Comparison of ENCODE assay signal across 8 cellular contexts in the genomic region with DNA sequence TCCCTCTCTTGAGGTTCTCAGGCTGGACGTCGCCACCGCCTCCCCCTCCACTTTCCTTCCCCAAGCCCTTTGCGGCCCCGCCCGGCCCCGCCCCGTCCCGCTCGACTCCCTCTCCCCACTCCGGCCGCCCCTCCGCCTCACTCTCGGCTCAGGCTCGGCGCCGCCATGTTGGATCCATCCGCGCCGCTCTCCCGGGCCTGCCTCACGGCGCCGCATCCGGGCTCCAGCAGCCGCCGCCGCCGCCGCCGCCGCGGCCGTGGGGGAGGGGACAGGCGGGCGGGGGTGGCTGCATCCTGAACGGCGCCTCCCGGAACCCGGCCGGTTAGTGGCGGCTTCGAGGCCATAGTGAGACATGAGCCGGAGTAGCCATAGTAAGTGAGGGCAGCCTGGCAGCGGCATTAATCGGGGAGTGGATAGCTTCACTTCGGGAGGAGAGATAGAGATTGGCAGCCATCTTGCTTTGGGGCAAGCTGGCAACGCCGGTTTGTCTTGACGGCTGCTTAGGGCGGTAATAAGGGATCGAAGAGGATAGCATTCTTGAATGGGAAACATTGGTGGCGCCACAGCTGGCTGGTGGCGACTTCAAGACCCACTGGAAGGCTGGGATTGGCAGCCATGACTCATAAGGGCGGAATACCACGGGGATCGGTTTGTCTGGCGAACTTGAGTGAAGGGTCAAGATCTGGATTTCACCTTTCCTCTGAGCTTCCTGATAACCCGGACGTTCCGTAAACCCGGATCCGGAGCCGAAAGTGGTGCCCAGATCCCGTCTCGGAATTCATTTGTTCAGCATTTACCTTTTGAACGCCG. TPM values are rescaled to one million over a fixed set of nuclear protein-coding genes. Genes with fewer than 3 reads are reported as not detected.
DNase-seq lines count a peak whose midpoint lies in the region; TF ChIP-seq lines count a peak whose summit lies in the region.

A gene with protein sequence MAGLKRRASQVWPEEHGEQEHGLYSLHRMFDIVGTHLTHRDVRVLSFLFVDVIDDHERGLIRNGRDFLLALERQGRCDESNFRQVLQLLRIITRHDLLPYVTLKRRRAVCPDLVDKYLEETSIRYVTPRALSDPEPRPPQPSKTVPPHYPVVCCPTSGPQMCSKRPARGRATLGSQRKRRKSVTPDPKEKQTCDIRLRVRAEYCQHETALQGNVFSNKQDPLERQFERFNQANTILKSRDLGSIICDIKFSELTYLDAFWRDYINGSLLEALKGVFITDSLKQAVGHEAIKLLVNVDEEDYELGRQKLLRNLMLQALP (minus strand): TSS at position 258 of the 810 bp plus-strand sequence. CDS start 8,205 bp downstream, outside the sequence.

- H3K9me3 ChIP-seq in H9 (ENCODE audit: control insufficient read depth, low read depth, low read length), result no peaks in the 10 kb centered on the region
- H3K9me3 ChIP-seq in MG63, result no peaks in the 10 kb centered on the region
- no peaks in the 10 kb centered on the region for H3K9me3 ChIP-seq in stomach smooth muscle (ENCODE audit: control insufficient read depth in 2 of 2, low read length in 2 of 2)

- H3K27ac ChIP-seq in H9 (ENCODE audit: insufficient read length, low read depth, low read length) (peak within 1 kb of the TSS; percentile 92), stomach smooth muscle (ENCODE audit: low read length) (peak within 1 kb of the TSS; percentile 93)

- WGBS in H9 (ENCODE audit: extremely low coverage, insufficient read length, low lambda C conversion rate), result no CpG with 5 or more reads among the region's 68 CpGs

- H3K4me3 Mint-ChIP-seq in H9, result no peak within 1 kb of the TSS; a peak in 1 of 5 replicates
- H3K4me3 Mint-ChIP-seq in neural crest cell, result no peak within 1 kb of the TSS

- in situ Hi-C loops in G401 (cut with HindIII; ENCODE audit: low sequenced_read_pairs), result no loop called here

- peak within 1 kb of the TSS; percentile 70 for H2AFZ ChIP-seq in H9 (ENCODE audit: low read length)

- H3K4me1 ChIP-seq in H9 (ENCODE audit: insufficient read depth, low read length) (no peaks in the 10 kb centered on the region), stomach smooth muscle (ENCODE audit: control insufficient read depth, insufficient read depth, low read length) (peaks cover 12% of the 10 kb centered on the region)

- DNase-seq in G401 (ENCODE audit: low spot score) (peak; percentile 97), H9 (peak; percentile 96), MG63 (peak; percentile 97), SHP77 treated with DMSO at 0.1 percent for 48 hours (lab: John Stamatoyannopoulos, UW) (peak; percentile 99), fibroblast of the conjunctiva (ENCODE audit: low read depth) (peak; percentile 95), neural crest cell (ENCODE audit: low read depth, low spot score) (peak; percentile 84)
- DNase-seq in activated effector memory CD4-positive, alpha-beta T cell treated with anti-CD3 and anti-CD28 coated beads, Interleukin-2, amount 50 U/mL, for 16 hours, result peak; percentile 97

- H3K23me2 ChIP-seq in H9 (ENCODE audit: insufficient read length, low read depth, low read length, poor library complexity, severe bottlenecking), result peaks cover 13% of the 10 kb centered on the region

- H2BK120ac ChIP-seq in H9 (ENCODE audit: low read depth, low read length, poor library complexity, severe bottlenecking), result no peak within 1 kb of the TSS

- H2BK12ac ChIP-seq in H9 (ENCODE audit: insufficient read length, low read depth, low read length), result no peak within 1 kb of the TSS

- H3K4ac ChIP-seq in H9 (ENCODE audit: low read depth, low read length), result no peak within 1 kb of the TSS

- H3K14ac ChIP-seq in H9 (ENCODE audit: insufficient read depth, low read length), result peak within 1 kb of the TSS; percentile 86

- H3K9me3 Mint-ChIP-seq in H9 (no peaks in the 10 kb centered on the region; a peak in 1 of 5 replicates), neural crest cell (no peaks in the 10 kb centered on the region)

- H4K5ac ChIP-seq in H9 (ENCODE audit: insufficient read length, low read depth, low read length), result no peak within 1 kb of the TSS

- no peak within 1 kb of the TSS for H4K8ac ChIP-seq in H9 (replicated peaks; ENCODE audit: insufficient read length, low read depth, low read length)

- peaks cover 8% of the 10 kb centered on the region for H3K79me1 ChIP-seq in H9 (ENCODE audit: insufficient read depth, low read depth, low read length, poor library complexity, severe bottlenecking)

- H3K36me3 ChIP-seq in MG63, result peaks cover 38% of the 10 kb centered on the region
- peaks cover 17% of the 10 kb centered on the region in 2 donors for H3K36me3 ChIP-seq in stomach smooth muscle (ENCODE audit: control insufficient read depth in 2 of 2, insufficient read depth in 2 of 2, low read length in 2 of 2)

- H3K4me1 Mint-ChIP-seq in H9 (peaks cover 18 to 19% of the 10 kb centered on the region in 2 experiments), neural crest cell (peaks cover 23% of the 10 kb centered on the region)

- H3K4me2 ChIP-seq in H9 (ENCODE audit: insufficient read depth, insufficient read length, low read length), result peak within 1 kb of the TSS; percentile 99

- H3K9ac ChIP-seq in H9 (ENCODE audit: extremely low read depth, insufficient read length, low read length) (peak within 1 kb of the TSS; percentile 86), stomach smooth muscle (ENCODE audit: low read length in 2 of 2) (peak within 1 kb of the TSS; percentile 89 to 98)

- H3K36me3 Mint-ChIP-seq in H9 (ENCODE audit: insufficient read depth in 1 of 3, low read depth in 3 of 3) (peaks cover 3 to 28% (median 24%) of the 10 kb centered on the region in 3 experiments; a peak in 5 of 7 replicates), neural crest cell (ENCODE audit: low read depth) (peaks cover 4% of the 10 kb centered on the region)

- H3K4me3 ChIP-seq in MG63 (peak within 1 kb of the TSS; percentile 70), stomach smooth muscle (ENCODE audit: low read length in 2 of 2) (peak within 1 kb of the TSS; percentile 89 to 99)

- H3K79me2 ChIP-seq in H9 (ENCODE audit: insufficient read depth, low read length), result peaks cover 6% of the 10 kb centered on the region; the same call in 1 of the 2 replicates

- H3K27me3 ChIP-seq in H9 (ENCODE audit: insufficient read depth, low read length) (no peaks in the 10 kb centered on the region), MG63 (no peaks in the 10 kb centered on the region), stomach smooth muscle (ENCODE audit: control insufficient read depth in 1 of 2, insufficient read depth in 2 of 2, low read length in 2 of 2) (no peaks in the 10 kb centered on the region)

- H3K23ac ChIP-seq in H9 (ENCODE audit: insufficient read length, low read depth, low read length), result no peak within 1 kb of the TSS

- H3K27me3 Mint-ChIP-seq in H9 (ENCODE audit: low read depth), result no peaks in the 10 kb centered on the region
- H3K27me3 Mint-ChIP-seq in neural crest cell (ENCODE audit: low read depth), result no peaks in the 10 kb centered on the region

- H2BK5ac ChIP-seq in H9 (ENCODE audit: insufficient read length, low read length), result peak within 1 kb of the TSS; percentile 20

- TF ChIP-seq CTCF in H9 (conservative IDR thresholded peaks at IDR 0.05), result no peak
- TF ChIP-seq CTCF in neural crest cell (conservative IDR thresholded peaks at IDR 0.05), result no peak

- H2BK15ac ChIP-seq in H9 (ENCODE audit: low read depth, low read length), result no peak within 1 kb of the TSS

- no peaks in the 10 kb centered on the region for H4K20me1 ChIP-seq in H9 (ENCODE audit: control insufficient read depth, insufficient read depth, insufficient read length)

- H2BK20ac ChIP-seq in H9 (ENCODE audit: low read depth, low read length, poor library complexity, severe bottlenecking), result no peak within 1 kb of the TSS

- H4K91ac ChIP-seq in H9 (ENCODE audit: insufficient read length, low read depth, low read length), result no peak within 1 kb of the TSS

- no peak within 1 kb of the TSS for H3T11ph ChIP-seq in H9 (ENCODE audit: low read length)

- H3K27ac Mint-ChIP-seq in H9, result peak within 1 kb of the TSS; percentile 76 to 99 (median 93); a peak in 6 of 7 replicates
- peak within 1 kb of the TSS; percentile 97 for H3K27ac Mint-ChIP-seq in neural crest cell (ENCODE audit: unreplicated experiment)

- H2AK5ac ChIP-seq in H9 (ENCODE audit: insufficient read length, low read length), result no peak within 1 kb of the TSS

- H3K56ac ChIP-seq in H9 (ENCODE audit: insufficient read length, low read depth, low read length), result peak within 1 kb of the TSS; percentile 18

- peak within 1 kb of the TSS; percentile 74 for H3K18ac ChIP-seq in H9 (ENCODE audit: insufficient read length, low read depth, low read length)

RNA-seq across cellular contexts. Expression of the gene that starts here (rescaled TPM):
- total RNA-seq in G401 (2014; rRNA removed; shearing (Covaris generic)), result 22.9 and 48.1 TPM in 2 replicates
- 44.7 and 46.7 TPM in 2 replicates for total RNA-seq in H9 (2021)
- 33.2 and 39.8 TPM in 2 replicates for total RNA-seq in MG63 (2014; rRNA removed; shearing (Covaris generic); ENCODE audit: low replicate concordance)
- total RNA-seq in neural crest cell, result 35.1 and 36.2 TPM in 2 replicates

Comparison
In these comparisons a context has a peak if more than half of its experiments do, and no peak if none do; other contexts are left out.
1. Peak in every context shown above with its lines: DNase-seq, H3K4me3 ChIP-seq and H3K27ac ChIP-seq.